ENCODE assay signal across 9 cellular contexts in genomic region chr15:41893422-41894250, GRCh38. TPM values are rescaled to one million over a fixed set of nuclear protein-coding genes. Genes with fewer than 3 reads are reported as not detected.
DNase-seq lines count a peak whose midpoint lies in the region; ATAC-seq lines count a peak whose summit lies in the region.
"Had no signal": no experiment of that assay in that cellular context is flagged by ENCODE, and none has a peak within 500 bp of the region (broad histone marks: within the 10 kb centered on the region; RNA-seq: fewer than 3 reads in every experiment).

Gene SPTBN5, minus strand, starts transcription at chr15:41894053. Its CDS starts 556 bp downstream, at chr15:41893497.

- peak within 1 kb of the TSS; percentile 97 to 99 (median 98) for H3K27ac Mint-ChIP-seq in CD4-positive, CD25-positive, alpha-beta regulatory T cell

- no peaks in the 10 kb centered on the region for H3K9me3 ChIP-seq in CD4-positive, CD25-positive, alpha-beta regulatory T cell (ENCODE audit: control insufficient read depth in 2 of 2, low read length in 2 of 2)
- H3K9me3 ChIP-seq in effector memory CD4-positive, alpha-beta T cell (ENCODE audit: control insufficient read depth, low read length), result no peaks in the 10 kb centered on the region

- ATAC-seq in CD4-positive, CD25-positive, alpha-beta regulatory T cell (ENCODE audit: low read depth in 2 of 2), result no peak
- ATAC-seq in sciatic nerve, result peak; percentile 70

- H3K4me3 ChIP-seq in CD4-positive, CD25-positive, alpha-beta regulatory T cell (ENCODE audit: low read depth, low read length), result no peak within 1 kb of the TSS
- H3K4me3 ChIP-seq in effector memory CD4-positive, alpha-beta T cell (ENCODE audit: insufficient read depth, low read depth, low read length, poor library complexity, severe bottlenecking), result peak within 1 kb of the TSS; percentile 24

- DNase-seq in CD4-positive, CD25-positive, alpha-beta regulatory T cell, result no peak
- peak; percentile 8 for DNase-seq in NCI-H69 (lab: John Stamatoyannopoulos, UW)
- DNase-seq in effector memory CD4-positive, alpha-beta T cell, result no peak
- no peak for DNase-seq in sciatic nerve (ENCODE audit: low spot score)
- DNase-seq in GF-D8 (lab: John Stamatoyannopoulos, UW), result no peak
- no peak for DNase-seq in cerebellar cortex (ENCODE audit: low spot score)
- no peak for DNase-seq in stimulated activated CD8-positive, alpha-beta memory T cell treated with anti-CD3 and anti-CD28 coated beads, Interleukin-4, amount 100 ng/mL, for 48 hours
- no peak for DNase-seq in SIG-M5 treated with dmso at 0.1 percent for 504 hours (lab: John Stamatoyannopoulos, UW; ENCODE audit: unreplicated experiment)
- DNase-seq: HCEC 1CT had no signal

- no peaks in the 10 kb centered on the region for H3K9me3 Mint-ChIP-seq in CD4-positive, CD25-positive, alpha-beta regulatory T cell

- no peaks in the 10 kb centered on the region for H3K27me3 Mint-ChIP-seq in CD4-positive, CD25-positive, alpha-beta regulatory T cell

- H3K36me3 ChIP-seq in CD4-positive, CD25-positive, alpha-beta regulatory T cell (ENCODE audit: control insufficient read depth, insufficient read depth, low read length), result no peaks in the 10 kb centered on the region
- H3K36me3 ChIP-seq in effector memory CD4-positive, alpha-beta T cell (ENCODE audit: control insufficient read depth, insufficient read depth, low read length), result peaks cover 5% of the 10 kb centered on the region

- H3K27ac ChIP-seq in CD4-positive, CD25-positive, alpha-beta regulatory T cell (ENCODE audit: insufficient read depth, low read length, poor library complexity, severe bottlenecking), result peak within 1 kb of the TSS; percentile 84
- H3K27ac ChIP-seq in effector memory CD4-positive, alpha-beta T cell (ENCODE audit: insufficient read depth, low read length, poor library complexity, severe bottlenecking), result peak within 1 kb of the TSS; percentile 89

- peak within 1 kb of the TSS; percentile 68 to 89 (median 82) for H3K4me3 Mint-ChIP-seq in CD4-positive, CD25-positive, alpha-beta regulatory T cell

- H3K4me1 Mint-ChIP-seq in CD4-positive, CD25-positive, alpha-beta regulatory T cell, result peaks cover 0 to 62% (median 23%) of the 10 kb centered on the region in 4 donors

- no peaks in the 10 kb centered on the region for H3K27me3 ChIP-seq in CD4-positive, CD25-positive, alpha-beta regulatory T cell (ENCODE audit: control insufficient read depth, insufficient read depth, low read length)
- H3K27me3 ChIP-seq in effector memory CD4-positive, alpha-beta T cell (replicated peaks; ENCODE audit: control insufficient read depth, insufficient read depth, low read length, poor library complexity, severe bottlenecking), result no peaks in the 10 kb centered on the region

- H3K36me3 Mint-ChIP-seq in CD4-positive, CD25-positive, alpha-beta regulatory T cell, result no peaks in the 10 kb centered on the region

- peaks cover 32% of the 10 kb centered on the region for H3K4me1 ChIP-seq in CD4-positive, CD25-positive, alpha-beta regulatory T cell (ENCODE audit: control insufficient read depth, insufficient read depth, low read length, poor library complexity, severe bottlenecking)
- peaks cover 41% of the 10 kb centered on the region for H3K4me1 ChIP-seq in effector memory CD4-positive, alpha-beta T cell (ENCODE audit: control insufficient read depth, insufficient read depth, low read length, poor library complexity, severe bottlenecking)

- intact Hi-C loops in sciatic nerve (cut with DNase I), result no loop called here

RNA-seq across cellular contexts. Expression of gene SPTBN5, which starts in this region (rescaled TPM):
- total RNA-seq in CD4-positive, CD25-positive, alpha-beta regulatory T cell, result 2.7 TPM
- under 1 TPM in 1 of 4 donors, not detected in 3; 0.26 TPM for polyA plus RNA-seq in CD4-positive, CD25-positive, alpha-beta regulatory T cell
- total RNA-seq in sciatic nerve, result 35.0 TPM
